ENCODE assay signal across 35 cellular contexts in genomic region chr13:90135558-90135957, GRCh38.
"Had no signal": no experiment of that assay in that cellular context is flagged by ENCODE, and none has a peak within 500 bp of the region (broad histone marks: within the 10 kb centered on the region; RNA-seq: fewer than 3 reads in every experiment).

No MANE protein-coding gene starts in this region.

- H3K9me3 ChIP-seq: adrenal gland, body of pancreas, breast epithelium had no signal

- H3K4me1 ChIP-seq: adrenal gland, body of pancreas, breast epithelium had no signal

- ATAC-seq: activated CD8-positive, alpha-beta memory T cell treated with anti-CD3 and anti-CD28 coated beads, Interleukin-2, amount 10 ng/mL, durations not matched to agents 7 days and 5 days; activated CD8-positive, alpha-beta T cell treated with anti-CD3 and anti-CD28 coated beads, Interleukin-2, amount 10 ng/mL, durations not matched to agents 7 days and 5 days; activated naive CD4-positive, alpha-beta T cell treated with anti-CD3 and anti-CD28 coated beads, Interleukin-2, amount 50 U/mL, for 72 hours; activated T-cell treated with anti-CD3 and anti-CD28 coated beads, Interleukin-2, amount 50 U/mL, for 4 hours; activated T-cell treated with anti-CD3 and anti-CD28 coated beads, Interleukin-2, amount 50 U/mL, for 72 hours; activated T-helper 17 cell treated with anti-CD3 and anti-CD28 coated beads, Interleukin-2, amount 50 U/mL, for 72 hours; body of pancreas had no signal

- DNase-seq: activated B cell treated with CpG ODN at 0.5 μM for 24 hours; activated CD4-positive, alpha-beta memory T cell treated with anti-CD3 and anti-CD28 coated beads, Interleukin-2, amount 10 ng/mL, durations not matched to agents 7 days and 5 days; activated CD4-positive, alpha-beta T cell treated with anti-CD3 and anti-CD28 coated beads for 4 hours; activated CD4-positive, alpha-beta T cell treated with anti-CD3 and anti-CD28 coated beads, Interleukin-2, amount 10 ng/mL, durations not matched to agents 24 days and 14 days; activated CD4-positive, alpha-beta T cell treated with anti-CD3 and anti-CD28 coated beads, Interleukin-2, amount 50 U/mL, for 1 hour; activated CD4-positive, alpha-beta T cell treated with anti-CD3 and anti-CD28 coated beads, Interleukin-2, amount 50 U/mL, for 4 hours; activated CD4-positive, CD25-positive, alpha-beta regulatory T cell treated with anti-CD3 and anti-CD28 coated beads, Interleukin-2, amount 50 U/mL, for 72 hours; activated CD8-positive, alpha-beta memory T cell treated with anti-CD3 and anti-CD28 coated beads for 24 hours; activated CD8-positive, alpha-beta memory T cell treated with anti-CD3 and anti-CD28 coated beads, Interleukin-2, amount 10 ng/mL, durations not matched to agents 7 days and 5 days; activated CD8-positive, alpha-beta T cell treated with anti-CD3 and anti-CD28 coated beads, Interleukin-2, amount 10 ng/mL, durations not matched to agents 7 days and 5 days; activated effector memory CD4-positive, alpha-beta T cell treated with anti-CD3 and anti-CD28 coated beads, Interleukin-2, amount 50 U/mL, for 16 hours; activated gamma-delta T cell treated with Interleukin-2 at 50 U/mL for 16 hours; activated naive CD4-positive, alpha-beta T cell; activated naive CD4-positive, alpha-beta T cell treated with anti-CD3 and anti-CD28 coated beads for 36 hours; activated naive CD4-positive, alpha-beta T cell treated with anti-CD3 and anti-CD28 coated beads, Interleukin-2, amount 50 U/mL, for 16 hours; activated naive CD8-positive, alpha-beta T cell treated with anti-CD3 and anti-CD28 coated beads for 36 hours; activated T-cell treated with anti-CD3 and anti-CD28 coated beads for 4 hours; activated T-cell treated with anti-CD3 and anti-CD28 coated beads, Interleukin-2, amount 50 U/mL, for 1 hour; activated T-cell treated with anti-CD3 and anti-CD28 coated beads, Interleukin-2, amount 50 U/mL, for 4 hours; activated T-cell treated with anti-CD3 and anti-CD28 coated beads, Interleukin-2, amount 50 U/mL, for 72 hours; adrenal gland; amniotic stem cell; aorta; body of pancreas; brain microvascular endothelial cell; central memory CD4-positive, alpha-beta T cell; T-helper 1 cell; T-helper 2 cell; T-helper 9 cell had no signal

- H3K27ac ChIP-seq: adrenal gland, body of pancreas, brain microvascular endothelial cell, breast epithelium, VCaP had no signal

- FAIRE-seq: astrocyte, TTC549 had no signal

- H3K36me3 ChIP-seq: adrenal gland, brain microvascular endothelial cell, breast epithelium had no signal

- H3K4me3 ChIP-seq: adrenal gland, body of pancreas, breast epithelium had no signal

- H3K27me3 ChIP-seq: adrenal gland, body of pancreas, brain microvascular endothelial cell, breast epithelium had no signal
